15 cellular contexts compared by ENCODE assay signal in genomic region chr6:16167219-16167618, GRCh38.
"Had no signal": no experiment of that assay in that cellular context is flagged by ENCODE, and none has a peak within 500 bp of the region (broad histone marks: within the 10 kb centered on the region; RNA-seq: fewer than 3 reads in every experiment).

No MANE protein-coding gene starts in this region.

- H3K27ac Mint-ChIP-seq: activated CD4-positive, alpha-beta T cell treated with anti-CD3 and anti-CD28 coated beads for 36 hours; activated naive CD8-positive, alpha-beta T cell treated with anti-CD3 and anti-CD28 coated beads for 36 hours; brain had no signal

- H3K36me3 Mint-ChIP-seq: activated naive CD8-positive, alpha-beta T cell treated with anti-CD3 and anti-CD28 coated beads for 36 hours; brain; WTC11 had no signal

- H3K9me3 ChIP-seq: lower lobe of right lung, suprapubic skin, upper lobe of left lung had no signal

- H3K4me3 ChIP-seq: dorsolateral prefrontal cortex, lower lobe of right lung, suprapubic skin, upper lobe of left lung had no signal

- ATAC-seq: activated CD4-positive, alpha-beta T cell treated with anti-CD3 and anti-CD28 coated beads for 36 hours; right cardiac atrium; stimulated activated naive CD8-positive, alpha-beta T cell treated with anti-CD3 and anti-CD28 coated beads, Interleukin-15, amount 100 ng/mL, for 72 hours; WTC11 had no signal

- DNase-seq: activated CD4-positive, alpha-beta T cell treated with anti-CD3 and anti-CD28 coated beads for 36 hours; activated CD4-positive, alpha-beta T cell treated with anti-CD3 and anti-CD28 coated beads, Interleukin-2, amount 50 U/mL, for 48 hours; activated gamma-delta T cell treated with Interleukin-2 at 50 U/mL for 16 hours; activated naive CD8-positive, alpha-beta T cell treated with anti-CD3 and anti-CD28 coated beads for 36 hours; amygdala; central memory CD4-positive, alpha-beta T cell; dorsolateral prefrontal cortex; lower lobe of right lung; right cardiac atrium; stimulated activated naive CD8-positive, alpha-beta T cell treated with anti-CD3 and anti-CD28 coated beads, Interleukin-15, amount 100 ng/mL, for 72 hours; upper lobe of left lung had no signal

- H3K4me3 Mint-ChIP-seq: activated CD4-positive, alpha-beta T cell treated with anti-CD3 and anti-CD28 coated beads for 36 hours; activated naive CD8-positive, alpha-beta T cell treated with anti-CD3 and anti-CD28 coated beads for 36 hours; brain; neural crest cell; stimulated activated naive CD8-positive, alpha-beta T cell treated with anti-CD3 and anti-CD28 coated beads, Interleukin-15, amount 100 ng/mL, for 72 hours; WTC11 had no signal

- H3K9me3 Mint-ChIP-seq: activated naive CD8-positive, alpha-beta T cell treated with anti-CD3 and anti-CD28 coated beads for 36 hours; brain; neural crest cell; stimulated activated naive CD8-positive, alpha-beta T cell treated with anti-CD3 and anti-CD28 coated beads, Interleukin-15, amount 100 ng/mL, for 72 hours; WTC11 had no signal

- H3K27me3 ChIP-seq: dorsolateral prefrontal cortex, suprapubic skin, upper lobe of left lung had no signal

- H3K36me3 ChIP-seq: lower lobe of right lung, suprapubic skin, upper lobe of left lung had no signal
